16 cellular contexts compared by ENCODE assay signal in genomic region chr5:644971-645370, GRCh38. TPM values are rescaled to one million over a fixed set of nuclear protein-coding genes. Genes with fewer than 3 reads are reported as not detected.
DNase-seq lines count a peak whose midpoint lies in the region; ATAC-seq, FAIRE-seq and TF ChIP-seq lines count a peak whose summit lies in the region.
"Had no signal": no experiment of that assay in that cellular context is flagged by ENCODE, and none has a peak within 500 bp of the region (broad histone marks: within the 10 kb centered on the region; RNA-seq: fewer than 3 reads in every experiment).

No MANE protein-coding gene starts in this region.

- no peak overlapping the region for H3K14ac ChIP-seq in neuronal stem cell (ENCODE audit: low read length)

- no peak overlapping the region for H2BK15ac ChIP-seq in neuronal stem cell (ENCODE audit: low read length)

- H4K91ac ChIP-seq in neuronal stem cell (ENCODE audit: low read depth, low read length, poor library complexity), result no peak overlapping the region

- H3K18ac ChIP-seq in neuronal stem cell (ENCODE audit: low read length), result no peak overlapping the region

- no peak overlapping the region for H2BK5ac ChIP-seq in neuronal stem cell (ENCODE audit: low read length)

- H3K79me2 ChIP-seq in K562 (ENCODE audit: control insufficient read depth, insufficient read depth, low read length) (peaks cover 6% of the 10 kb centered on the region; the same call in 1 of the 3 replicates), GM23248 (ENCODE audit: insufficient read depth) (no peaks in the 10 kb centered on the region)

- H2BK120ac ChIP-seq in neuronal stem cell (ENCODE audit: low read depth, low read length), result no peak overlapping the region

- no peak for TF ChIP-seq RAD21 in K562 (CRISPR knock-in tag; conservative IDR thresholded peaks at IDR 0.05 in 1 of 2, IDR thresholded peaks at IDR 0.05 in 1 of 2)

- POLR2A ChIA-PET in K562 (lab: Yijun Ruan, JAX), result interaction anchor here (0.6 kb wide), 1 partner anchor 22 kb away, joined by 3 read pairs; no protein-coding TSS in a partner anchor

- intact Hi-C loops in K562 (cut with micrococcal nuclease), result no loop called here
- intact Hi-C loops in upper lobe of right lung (cut with DNase I), result no loop called here

- peaks cover 13% of the 10 kb centered on the region for H3K79me1 ChIP-seq in neuronal stem cell (ENCODE audit: low read depth, low read length)

- H3K27me3 ChIP-seq in K562 (ENCODE audit: control insufficient read depth in 2 of 2, insufficient read depth in 2 of 2, low read length in 2 of 2), result no peaks in the 10 kb centered on the region
- H3K27me3 ChIP-seq in neuronal stem cell (ENCODE audit: control insufficient read depth in 3 of 3, insufficient read depth in 3 of 3, low read depth in 1 of 3, low read length in 3 of 3), result no peaks in the 10 kb centered on the region
- H3K27me3 ChIP-seq in upper lobe of right lung, result no peaks in the 10 kb centered on the region
- no peaks in the 10 kb centered on the region for H3K27me3 ChIP-seq in GM23248 (replicated peaks; ENCODE audit: insufficient read depth)

- peak; percentile 0 for DNase-seq in stimulated activated CD4-positive, alpha-beta T cell treated with anti-CD3 and anti-CD28 coated beads, Interleukin-4, amount 100 ng/mL, for 1 hour
- no peak for DNase-seq in stimulated activated CD4-positive, alpha-beta T cell treated with anti-CD3 and anti-CD28 coated beads, Interleukin-2, amount 100 ng/mL, for 48 hours
- DNase-seq in K562 (ENCODE audit: extremely low read depth in 1 of 4, low spot score in 3 of 4) (no peak), neuronal stem cell (ENCODE audit: low spot score) (no peak), upper lobe of right lung (peak; percentile 39), GM23248 (no peak)
- DNase-seq in stimulated activated naive CD4-positive, alpha-beta T cell (lab: John Stamatoyannopoulos, UW), result no peak
- DNase-seq: ACHN; CD8-positive, alpha-beta T cell; COR-L47; GF-D8; GOT3; H9 had no signal

- H3K27ac ChIP-seq in K562 (ENCODE audit: extremely low read depth, low read depth, low read length) (no peak overlapping the region), neuronal stem cell (replicated peaks; ENCODE audit: low read length) (no peak overlapping the region), upper lobe of right lung (no peak overlapping the region), GM23248 (no peak overlapping the region)

- TF ChIP-seq EP300 in K562 (IDR thresholded peaks at IDR 0.05; ENCODE audit: low read length), result no peak

- no peak for FAIRE-seq in K562 (lab: Jason Lieb, UNC)
- FAIRE-seq: GM18507 had no signal

- H3K4me3 ChIP-seq in K562 (no peak overlapping the region), neuronal stem cell (ENCODE audit: low read length in 2 of 2) (no peak overlapping the region), upper lobe of right lung (no peak overlapping the region), GM23248 (no peak overlapping the region)

- H4K20me1 ChIP-seq in K562 (replicated peaks; ENCODE audit: control insufficient read depth, insufficient read depth, low read length) (no peaks in the 10 kb centered on the region; the same call in 1 of the 2 replicates), GM23248 (ENCODE audit: insufficient read depth) (no peaks in the 10 kb centered on the region)

- peaks cover 0 to 3% of the 10 kb centered on the region in 2 experiments; a peak in 1 of 5 replicates for H3K4me1 ChIP-seq in K562 (replicated peaks in 1 of 2; ENCODE audit: control insufficient read depth in 2 of 2, insufficient read depth in 2 of 2, low read length in 2 of 2)
- H3K4me1 ChIP-seq in neuronal stem cell (ENCODE audit: control insufficient read depth in 2 of 2, insufficient read depth in 1 of 2, low read depth in 1 of 2, low read length in 2 of 2), result no peaks in the 10 kb centered on the region
- no peaks in the 10 kb centered on the region for H3K4me1 ChIP-seq in upper lobe of right lung
- H3K4me1 ChIP-seq in GM23248 (ENCODE audit: insufficient read depth), result no peaks in the 10 kb centered on the region

- no peaks in the 10 kb centered on the region for H3K9me2 ChIP-seq in GM23248 (ENCODE audit: insufficient read depth)

- H3K4me2 ChIP-seq in K562 (ENCODE audit: insufficient read depth, low read length) (no peak overlapping the region), neuronal stem cell (ENCODE audit: insufficient read depth, low read length, poor library complexity, severe bottlenecking) (no peak overlapping the region), GM23248 (ENCODE audit: unreplicated experiment) (no peak overlapping the region)

- H3K9me3 ChIP-seq in K562 (replicated peaks; ENCODE audit: control insufficient read depth, insufficient read depth, low read depth, low read length) (peaks cover 23% of the 10 kb centered on the region), neuronal stem cell (replicated peaks in 1 of 2; ENCODE audit: control insufficient read depth in 2 of 2, insufficient read depth in 1 of 2, low read depth in 1 of 2, low read length in 2 of 2) (peaks cover 5 to 21% of the 10 kb centered on the region in 2 donors), upper lobe of right lung (no peaks in the 10 kb centered on the region), GM23248 (ENCODE audit: low read depth) (no peaks in the 10 kb centered on the region)

- no peak for TF ChIP-seq CTCF in K562 (IDR thresholded peaks at IDR 0.05 in 2 of 3, conservative IDR thresholded peaks at IDR 0.05 in 1 of 3; ENCODE audit: insufficient read depth in 2 of 3, low read depth in 1 of 3, low read length in 3 of 3)
- TF ChIP-seq CTCF in upper lobe of right lung (IDR thresholded peaks at IDR 0.05), result no peak

- H2AK5ac ChIP-seq in neuronal stem cell (ENCODE audit: low read depth, low read length), result no peak overlapping the region

- CTCF ChIA-PET in K562 (lab: Yijun Ruan, JAX; ENCODE audit: low intra/inter-chr PET ratio), result no interaction called here

- H2AFZ ChIP-seq in K562 (ENCODE audit: low read depth, low read length) (no peak overlapping the region), neuronal stem cell (ENCODE audit: low read length) (no peak overlapping the region), GM23248 (no peak overlapping the region)

- TF ChIP-seq POLR2A in K562 (conservative IDR thresholded peaks at IDR 0.05), result no peak

- 97% methylated on average over 15 of the region's 15 CpGs for WGBS in K562 (ENCODE audit: insufficient coverage, low coverage, missing lambda C conversion rate)
- no CpG with 5 or more reads among the region's 15 CpGs for WGBS in neuronal stem cell (ENCODE audit: extremely low coverage in 2 of 2, insufficient read length in 2 of 2, insufficient replicate concordance in 1 of 2), 2 donors
- WGBS in GM23248 (ENCODE audit: low coverage in 1 of 2, low lambda C conversion rate in 2 of 2, missing lambda C conversion rate in 2 of 2), 2 experiments, result 96% methylated on average over 15 of the region's 15 CpGs

- H3K9me1 ChIP-seq in K562 (ENCODE audit: control insufficient read depth, insufficient read depth, low read length), result no peaks in the 10 kb centered on the region

- no peak overlapping the region for H2BK12ac ChIP-seq in neuronal stem cell (ENCODE audit: low read length)

- peaks cover 88% of the 10 kb centered on the region for H3K36me3 ChIP-seq in K562 (ENCODE audit: control insufficient read depth, insufficient read depth, low read length)
- H3K36me3 ChIP-seq in neuronal stem cell (replicated peaks in 1 of 2; ENCODE audit: control insufficient read depth in 2 of 2, insufficient read depth in 2 of 2, low read length in 2 of 2), result peaks cover 56 to 90% of the 10 kb centered on the region in 2 donors
- peaks cover 15% of the 10 kb centered on the region for H3K36me3 ChIP-seq in upper lobe of right lung
- H3K36me3 ChIP-seq in GM23248 (ENCODE audit: low read depth), result no peaks in the 10 kb centered on the region

- no peaks in the 10 kb centered on the region; the same call in 1 of the 2 replicates for H3F3A ChIP-seq in GM23248 (ENCODE audit: insufficient read depth)

- H3K23ac ChIP-seq in neuronal stem cell (ENCODE audit: low read depth, low read length, poor library complexity), result no peak overlapping the region

- no peak overlapping the region for H3K4ac ChIP-seq in neuronal stem cell (ENCODE audit: low read length)

- H3K9ac ChIP-seq in K562 (ENCODE audit: insufficient read depth in 1 of 2, low read depth in 2 of 2, low read length in 2 of 2) (no peak overlapping the region), neuronal stem cell (ENCODE audit: low read depth, low read length, poor library complexity) (peak overlapping the region; percentile 54), GM23248 (no peak overlapping the region)

- ATAC-seq in K562 (no peak), upper lobe of right lung (no peak), GM21528 (IDR thresholded peaks at IDR 0.05; ENCODE audit: low FRiP score, unreplicated experiment) (no peak)
- ATAC-seq: CD8-positive, alpha-beta T cell had no signal

- no peak overlapping the region for H4K8ac ChIP-seq in neuronal stem cell (ENCODE audit: low read depth, low read length)

- no TSS peak for BruUV-seq in K562 (replicated peaks; lab: Mats Ljungman, UMichigan)

- in situ Hi-C loops in K562 (cut with MboI), result no loop called here
- in situ Hi-C loops in GM23248 (cut with MboI), result no loop called here

RNA-seq across cellular contexts. Expression of gene CEP72, which starts 32.8 kb away (rescaled TPM):
- total RNA-seq in K562 (2011; cell fraction: chromatin; rRNA removed; ENCODE audit: low replicate concordance), result 124 and 152 TPM in 2 replicates
- total RNA-seq in K562 (2011; cell fraction: nucleolus; rRNA removed), result 76.5 and 81.0 TPM in 2 replicates
- total RNA-seq in K562 (2011; cell fraction: nucleoplasm; rRNA removed), result 63.1 and 68.9 TPM in 2 replicates
- total RNA-seq in K562 (2014; rRNA removed) (17.6 and 27.4 TPM in 2 replicates), K562 (2014; rRNA removed; fragmentation: Illumina TruSeq; extraction: Trizol) (9.4 and 11.3 TPM in 2 replicates), K562 (2015; rRNA removed; fragmentation: Illumina TruSeq; extraction: Trizol) (16.3 and 17.4 TPM in 2 replicates), K562 (2021) (33.3 and 38.1 TPM in 2 replicates), upper lobe of right lung (13.2 TPM)
- polyA plus RNA-seq in K562 (2011; rRNA removed) (14.0 and 17.8 TPM in 2 replicates), K562 (2014; fragmentation: Illumina TruSeq; extraction: Trizol) (14.2 and 15.2 TPM in 2 replicates), K562 (2014; fragmentation: Nextera tagmentation; extraction: Ambion mirVana) (1 to 10 TPM in 1 of 2 experiments, under 1 TPM in 1; 0.89 to 1.4 TPM), K562 (2014; rRNA removed) (19.9 and 28.6 TPM in 2 replicates), GM23248 (2016; fragmentation: Nextera tagmentation; extraction: Ambion mirVana) (1.7 and 2.4 TPM in 2 replicates)
- 11.8 and 15.1 TPM in 2 replicates for polyA plus RNA-seq in K562 (2011; cell fraction: cytosol; rRNA removed)
- polyA plus RNA-seq in K562 (2011; cell fraction: nucleus; rRNA removed), result 32.3 and 49.2 TPM in 2 replicates
- polyA plus RNA-seq in K562 (2012), result 15.2 and 20.5 TPM in 2 replicates
- 23.6 and 27.4 TPM in 2 replicates for polyA minus RNA-seq in K562 (2011; rRNA and poly(A)+ RNA removed)
- polyA minus RNA-seq in K562 (2011; cell fraction: cytosol; rRNA and poly(A)+ RNA removed), result 19.7 and 26.2 TPM in 2 replicates
- polyA minus RNA-seq in K562 (2011; cell fraction: nucleus; rRNA and poly(A)+ RNA removed), result 40.4 and 45.3 TPM in 2 replicates
- polyA plus RNA-seq in neuronal stem cell (2013, experiment 1 of 2), result 6.8 TPM
- polyA plus RNA-seq in neuronal stem cell (2013, experiment 2 of 2), result 6.1 TPM
- 1.7 and 7.2 TPM in 2 replicates for total RNA-seq in GM23248 (2014; rRNA removed; shearing (Covaris generic))

RNA-seq across cellular contexts. Expression of gene TPPP, which starts 48.2 kb away (rescaled TPM):
- total RNA-seq in K562 (2011; cell fraction: chromatin; rRNA removed; ENCODE audit: low replicate concordance), result 0.11 and 0.28 TPM in 2 replicates
- total RNA-seq in K562 (2011; cell fraction: nucleolus; rRNA removed), result 0.13 and 0.17 TPM in 2 replicates
- 0.15 TPM in 1 of 2 replicates, not detected in the other for total RNA-seq in K562 (2011; cell fraction: nucleoplasm; rRNA removed)
- total RNA-seq in K562 (2014; rRNA removed) (not detected in 2 replicates), K562 (2014; rRNA removed; fragmentation: Illumina TruSeq; extraction: Trizol) (not detected in 2 replicates), K562 (2015; rRNA removed; fragmentation: Illumina TruSeq; extraction: Trizol) (not detected in 2 replicates), K562 (2021) (0.07 TPM in 2 replicates), upper lobe of right lung (16.1 TPM)
- polyA plus RNA-seq in K562 (2011; rRNA removed) (0.01 and 0.03 TPM in 2 replicates), K562 (2014; fragmentation: Illumina TruSeq; extraction: Trizol) (0.01 TPM in 1 of 2 replicates, not detected in the other), K562 (2014; fragmentation: Nextera tagmentation; extraction: Ambion mirVana) (not detected), K562 (2014; rRNA removed) (not detected in 2 replicates), GM23248 (2016; fragmentation: Nextera tagmentation; extraction: Ambion mirVana) (not detected in 2 replicates)
- polyA plus RNA-seq in K562 (2011; cell fraction: cytosol; rRNA removed), result 0.04 and 0.06 TPM in 2 replicates
- 0.06 and 0.11 TPM in 2 replicates for polyA plus RNA-seq in K562 (2011; cell fraction: nucleus; rRNA removed)
- 0.21 and 0.25 TPM in 2 replicates for polyA plus RNA-seq in K562 (2012)
- 0.11 and 0.12 TPM in 2 replicates for polyA minus RNA-seq in K562 (2011; rRNA and poly(A)+ RNA removed)
- not detected in 2 replicates for polyA minus RNA-seq in K562 (2011; cell fraction: cytosol; rRNA and poly(A)+ RNA removed)
- not detected in 2 replicates for polyA minus RNA-seq in K562 (2011; cell fraction: nucleus; rRNA and poly(A)+ RNA removed)
- polyA plus RNA-seq in neuronal stem cell (2013, experiment 1 of 2), result 2.2 TPM
- polyA plus RNA-seq in neuronal stem cell (2013, experiment 2 of 2), result 2.1 TPM
- 0.13 TPM in 1 of 2 replicates, not detected in the other for total RNA-seq in GM23248 (2014; rRNA removed; shearing (Covaris generic))
- total RNA-seq: B cell had no signal

Comparison
In these comparisons a context has a peak if more than half of its experiments do, and no peak if none do; other contexts are left out.
1. DNase-seq: peak in stimulated activated CD4-positive, alpha-beta T cell treated with anti-CD3 and anti-CD28 coated beads, Interleukin-4, amount 100 ng/mL, for 1 hour (single experiment) and upper lobe of right lung (single experiment); none in stimulated activated CD4-positive, alpha-beta T cell treated with anti-CD3 and anti-CD28 coated beads, Interleukin-2, amount 100 ng/mL, for 48 hours (0 of 2), K562 (0 of 4), neuronal stem cell (single experiment), GM23248 (single experiment) and stimulated activated naive CD4-positive, alpha-beta T cell (0 of 6).
2. RNA of gene TPPP, which starts 48.2 kb away (total RNA-seq): 16.1 TPM in upper lobe of right lung (single experiment); 0.07 to 0.28 TPM in K562 and 0.13 TPM in GM23248; every median in the first group is over 10 times any median in the second.